ENCODE assay signal across 13 cellular contexts in the genomic region with DNA sequence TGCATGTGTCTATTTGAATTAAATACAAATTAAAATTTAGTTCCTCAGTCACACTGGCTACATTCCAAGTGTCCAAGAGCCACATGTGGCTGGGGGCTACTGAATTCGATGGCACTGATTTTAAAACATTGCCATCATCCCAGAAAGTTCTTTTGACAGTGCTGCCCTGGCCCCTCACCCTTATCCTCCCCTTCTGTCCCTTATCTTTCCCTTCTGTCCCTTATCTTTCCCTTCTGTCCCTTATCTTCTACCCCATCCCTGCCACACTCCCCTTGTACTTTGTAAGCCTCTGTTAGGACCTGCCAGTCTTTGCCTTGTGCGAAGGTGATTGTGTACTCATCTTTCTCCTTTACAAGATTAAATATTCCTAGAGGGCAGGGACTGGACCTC.
A peak's percentile ranks its signal among the peaks of the same experiment; 100 is the strongest.
DNase-seq lines count a peak whose midpoint lies in the region; ATAC-seq and TF ChIP-seq lines count a peak whose summit lies in the region.
"Had no signal": no experiment of that assay in that cellular context is flagged by ENCODE, and none has a peak within 500 bp of the region (broad histone marks: within the 10 kb centered on the region; RNA-seq: fewer than 3 reads in every experiment).

No MANE protein-coding gene starts in this region.

- peaks cover 0 to 4% of the 10 kb centered on the region in 2 donors for H3K27me3 Mint-ChIP-seq in CD8-positive, alpha-beta memory T cell
- H3K27me3 Mint-ChIP-seq in T-cell (no peaks in the 10 kb centered on the region), endodermal cell (ENCODE audit: insufficient read depth) (no peaks in the 10 kb centered on the region), osteocyte (ENCODE audit: unreplicated experiment) (no peaks in the 10 kb centered on the region)

- no peak for ATAC-seq in T-cell (replicated peaks in 1 of 4)
- ATAC-seq in GM19324 (IDR thresholded peaks at IDR 0.05; ENCODE audit: low FRiP score, unreplicated experiment): no peak
- ATAC-seq: activated CD4-positive, CD25-positive, alpha-beta regulatory T cell treated with anti-CD3 and anti-CD28 coated beads, Interleukin-2, amount 50 U/mL, for 24 hours had no signal

- H3K27ac ChIP-seq in CD8-positive, alpha-beta memory T cell (ENCODE audit: low read depth, low read length): no peak overlapping the region
- peak overlapping the region; percentile 6 for H3K27ac ChIP-seq in endodermal cell (ENCODE audit: low read depth, low read length)

- H3K4me3 ChIP-seq in CD8-positive, alpha-beta memory T cell (ENCODE audit: low read length): no peak overlapping the region
- H3K4me3 ChIP-seq in endodermal cell (ENCODE audit: low read length): peak overlapping the region; percentile 3
- H3K4me3 ChIP-seq: Peyer's patch had no signal

- POLR2A ChIA-PET in CD8-positive, alpha-beta memory T cell (lab: Charles Lee): no interaction called here
- POLR2A ChIA-PET in T-cell (lab: Charles Lee): no interaction called here

- no peak for TF ChIP-seq CTCF in endodermal cell (conservative IDR thresholded peaks at IDR 0.05)
- TF ChIP-seq CTCF in osteocyte (IDR thresholded peaks at IDR 0.05): no peak

- DNase-seq in CD8-positive, alpha-beta memory T cell: no peak
- no peak for DNase-seq in T-cell
- no peak for DNase-seq in endodermal cell
- no peak for DNase-seq in osteocyte (ENCODE audit: extremely low spot score, unreplicated experiment)
- DNase-seq in activated effector memory CD4-positive, alpha-beta T cell treated with Interleukin-2 at 50 U/mL for 16 hours: no peak
- no peak for DNase-seq in stimulated activated CD4-positive, alpha-beta T cell treated with anti-CD3 and anti-CD28 coated beads, Interleukin-4, amount 100 ng/mL, for 4 hours
- DNase-seq: activated T-cell treated with anti-CD3 and anti-CD28 coated beads, Interleukin-2, amount 50 U/mL, for 1 hour; aorta; MM.1S; NCI-H2081 treated with DMSO at 0.1 percent for 48 hours; Peyer's patch had no signal

- no peaks in the 10 kb centered on the region for H3K9me3 ChIP-seq in CD8-positive, alpha-beta memory T cell (ENCODE audit: low read length)
- no peaks in the 10 kb centered on the region for H3K9me3 ChIP-seq in endodermal cell (ENCODE audit: control insufficient read depth, low read length)
- H3K9me3 ChIP-seq: Peyer's patch had no signal

- peaks cover 15 to 32% (median 21%) of the 10 kb centered on the region in 3 donors for H3K4me1 Mint-ChIP-seq in CD8-positive, alpha-beta memory T cell
- H3K4me1 Mint-ChIP-seq in T-cell (peaks cover 14 to 46% (median 21%) of the 10 kb centered on the region in 3 donors), endodermal cell (peaks cover 68% of the 10 kb centered on the region), osteocyte (ENCODE audit: unreplicated experiment) (peaks cover 25% of the 10 kb centered on the region)

- no peaks in the 10 kb centered on the region for H3K27me3 ChIP-seq in CD8-positive, alpha-beta memory T cell (ENCODE audit: insufficient read depth, low read length, poor library complexity, severe bottlenecking)
- H3K27me3 ChIP-seq in endodermal cell (ENCODE audit: control insufficient read depth, insufficient read depth, low read length, poor library complexity, severe bottlenecking): no peaks in the 10 kb centered on the region
- H3K27me3 ChIP-seq: Peyer's patch had no signal

- CTCF ChIA-PET in CD8-positive, alpha-beta memory T cell (lab: Charles Lee): no interaction called here
- CTCF ChIA-PET in T-cell (lab: Charles Lee): no interaction called here

- H3K4me1 ChIP-seq in CD8-positive, alpha-beta memory T cell (ENCODE audit: insufficient read depth, low read length): peaks cover 6% of the 10 kb centered on the region
- H3K4me1 ChIP-seq in endodermal cell (ENCODE audit: control insufficient read depth, insufficient read depth, low read length): peaks cover 40% of the 10 kb centered on the region

- H3K36me3 ChIP-seq in CD8-positive, alpha-beta memory T cell (ENCODE audit: insufficient read depth, low read length): peaks cover 17% of the 10 kb centered on the region
- H3K36me3 ChIP-seq in endodermal cell (ENCODE audit: control insufficient read depth, insufficient read depth, low read length): no peaks in the 10 kb centered on the region
- H3K36me3 ChIP-seq: Peyer's patch had no signal

- H3K4me3 Mint-ChIP-seq in CD8-positive, alpha-beta memory T cell: no peak overlapping the region
- H3K4me3 Mint-ChIP-seq in T-cell: no peak overlapping the region
- H3K4me3 Mint-ChIP-seq in endodermal cell: no peak overlapping the region
- H3K4me3 Mint-ChIP-seq in osteocyte (ENCODE audit: unreplicated experiment): no peak overlapping the region

- 64 to 75% methylated on average over 1 to 2 of the region's 2 CpGs for WGBS in endodermal cell (ENCODE audit: insufficient coverage in 1 of 2, insufficient read length in 1 of 2), 2 experiments

- H3K9me3 Mint-ChIP-seq in CD8-positive, alpha-beta memory T cell: no peaks in the 10 kb centered on the region
- H3K9me3 Mint-ChIP-seq in T-cell: no peaks in the 10 kb centered on the region
- H3K9me3 Mint-ChIP-seq in endodermal cell: no peaks in the 10 kb centered on the region
- H3K9me3 Mint-ChIP-seq in osteocyte (ENCODE audit: unreplicated experiment): no peaks in the 10 kb centered on the region

- H3K9ac ChIP-seq in endodermal cell (ENCODE audit: extremely low read depth, low read length, poor library complexity, severe bottlenecking): no peak overlapping the region

- H3K27ac Mint-ChIP-seq in CD8-positive, alpha-beta memory T cell: peak overlapping the region in 6 of 8 donors; percentile 37 to 83 (median 73)
- peak overlapping the region; percentile 5 to 64 for H3K27ac Mint-ChIP-seq in T-cell
- no peak overlapping the region for H3K27ac Mint-ChIP-seq in endodermal cell
- peak overlapping the region; percentile 62 for H3K27ac Mint-ChIP-seq in osteocyte (ENCODE audit: unreplicated experiment)

- peaks cover 3 to 38% (median 19%) of the 10 kb centered on the region in 3 donors for H3K36me3 Mint-ChIP-seq in CD8-positive, alpha-beta memory T cell
- H3K36me3 Mint-ChIP-seq in T-cell (peaks cover 18% of the 10 kb centered on the region), endodermal cell (ENCODE audit: low read depth) (peaks cover 7% of the 10 kb centered on the region), osteocyte (ENCODE audit: unreplicated experiment) (peaks cover 31% of the 10 kb centered on the region)
